19 cellular contexts compared by ENCODE assay signal in genomic region chr1:45911634-45912033, GRCh38.
"Had no signal": no experiment of that assay in that cellular context is flagged by ENCODE, and none has a peak within 500 bp of the region (broad histone marks: within the 10 kb centered on the region; RNA-seq: fewer than 3 reads in every experiment).

No MANE protein-coding gene starts in this region.

- ATAC-seq: body of pancreas, upper lobe of right lung had no signal

- H3K27me3 Mint-ChIP-seq: activated naive CD4-positive, alpha-beta T cell treated with anti-CD3 and anti-CD28 coated beads, Interleukin-2, amount 50 U/mL, for 24 hours; central memory CD8-positive, alpha-beta T cell had no signal

- H3K9me3 Mint-ChIP-seq: activated naive CD4-positive, alpha-beta T cell treated with anti-CD3 and anti-CD28 coated beads, Interleukin-2, amount 50 U/mL, for 24 hours; central memory CD8-positive, alpha-beta T cell; memory B cell; nephron progenitor cell had no signal

- H3K36me3 Mint-ChIP-seq: activated naive CD4-positive, alpha-beta T cell treated with anti-CD3 and anti-CD28 coated beads, Interleukin-2, amount 50 U/mL, for 24 hours; memory B cell had no signal

- H3K27ac ChIP-seq: body of pancreas, coronary artery, epithelial cell of prostate, parathyroid adenoma, spleen, testis, upper lobe of right lung had no signal

- H3K36me3 ChIP-seq: sigmoid colon, spleen, upper lobe of right lung had no signal

- H3K27ac Mint-ChIP-seq: activated naive CD4-positive, alpha-beta T cell treated with anti-CD3 and anti-CD28 coated beads, Interleukin-2, amount 50 U/mL, for 24 hours; memory B cell; nephron progenitor cell had no signal

- H3K4me3 ChIP-seq: body of pancreas, coronary artery, sigmoid colon, spleen, testis, upper lobe of right lung had no signal

- H3K4me1 ChIP-seq: body of pancreas, parathyroid adenoma, upper lobe of right lung had no signal

- H2AFZ ChIP-seq: parathyroid adenoma had no signal

- H3K79me2 ChIP-seq: parathyroid adenoma had no signal

- H3K27me3 ChIP-seq: body of pancreas, sigmoid colon, spleen, testis, upper lobe of right lung had no signal

- H3K4me1 Mint-ChIP-seq: activated naive CD4-positive, alpha-beta T cell treated with anti-CD3 and anti-CD28 coated beads, Interleukin-2, amount 50 U/mL, for 24 hours; memory B cell had no signal

- H3K9me3 ChIP-seq: body of pancreas, sigmoid colon, spleen, testis, upper lobe of right lung had no signal

- DNase-seq: activated gamma-delta T cell treated with Interleukin-2 at 50 U/mL for 16 hours; activated T-cell treated with anti-CD3 and anti-CD28 coated beads, Interleukin-2, amount 50 U/mL, for 1 hour; anterior cingulate cortex; body of pancreas; hippocampal formation; nephron progenitor cell; sigmoid colon; spleen; stimulated activated CD4-positive, alpha-beta T cell treated with anti-CD3 and anti-CD28 coated beads, Interleukin-4, amount 100 ng/mL, for 1 hour; stimulated activated naive CD4-positive, alpha-beta T cell; T-helper 9 cell; testis; upper lobe of right lung had no signal

- H3K4me3 Mint-ChIP-seq: activated naive CD4-positive, alpha-beta T cell treated with anti-CD3 and anti-CD28 coated beads, Interleukin-2, amount 50 U/mL, for 24 hours; central memory CD8-positive, alpha-beta T cell; memory B cell; nephron progenitor cell had no signal
